15 cellular contexts compared by ENCODE assay signal in genomic region chrX:108148524-108148923, GRCh38. TPM values are rescaled to one million over a fixed set of nuclear protein-coding genes. Genes with fewer than 3 reads are reported as not detected.
A peak's percentile ranks its signal among the peaks of the same experiment; 100 is the strongest.
DNase-seq lines count a peak whose midpoint lies in the region; ATAC-seq and TF ChIP-seq lines count a peak whose summit lies in the region.
"Had no signal": no experiment of that assay in that cellular context is flagged by ENCODE, and none has a peak within 500 bp of the region (broad histone marks: within the 10 kb centered on the region; RNA-seq: fewer than 3 reads in every experiment).

No MANE protein-coding gene starts in this region.

- no peaks in the 10 kb centered on the region for H4K20me1 ChIP-seq in mammary epithelial cell (ENCODE audit: insufficient read depth, low read length)

- H3K79me2 ChIP-seq in mammary epithelial cell (ENCODE audit: insufficient read depth, low read length): no peaks in the 10 kb centered on the region

- no peak overlapping the region for H3K9ac ChIP-seq in mammary epithelial cell (ENCODE audit: insufficient read depth, low read length)

- peak in 1 of 2 donors; percentile 7 for DNase-seq in activated naive CD4-positive, alpha-beta T cell treated with anti-CD3 and anti-CD28 coated beads, Interleukin-2, amount 50 U/mL, for 72 hours (ENCODE audit: low spot score in 2 of 2)
- no peak for DNase-seq in activated naive CD4-positive, alpha-beta T cell treated with anti-CD3 and anti-CD28 coated beads, Interleukin-2, amount 50 U/mL, for 16 hours
- DNase-seq in mammary epithelial cell (no peak), NCI-H2029 treated with DMSO at 0.1 percent for 48 hours (lab: John Stamatoyannopoulos, UW) (no peak), cerebellum (ENCODE audit: low spot score) (no peak), NOMO-1 (lab: John Stamatoyannopoulos, UW; ENCODE audit: unreplicated experiment in 2 of 2) (no peak)
- DNase-seq: DMS79 treated with DMSO at 0.1 percent for 48 hours; endodermal cell; glutamatergic neuron; left ventricle myocardium superior; NCI-H1048; NK-92 treated with Interleukin-12 subunit alpha and Interleukin-12 subunit beta, amount 100 ng/mL, for 24 hours; stimulated activated CD4-positive, alpha-beta T cell treated with anti-CD3 and anti-CD28 coated beads, Interleukin-12 subunit alpha, Interleukin-12 subunit beta, amount 100 ng/mL, for 4 hours had no signal

- H3K4me2 ChIP-seq in mammary epithelial cell (ENCODE audit: insufficient read depth, low read depth, low read length): no peak overlapping the region

- H3K36me3 Mint-ChIP-seq in activated naive CD4-positive, alpha-beta T cell treated with anti-CD3 and anti-CD28 coated beads, Interleukin-2, amount 50 U/mL, for 72 hours: peaks cover 11 to 27% of the 10 kb centered on the region in 2 donors

- ATAC-seq in activated naive CD4-positive, alpha-beta T cell treated with anti-CD3 and anti-CD28 coated beads, Interleukin-2, amount 50 U/mL, for 72 hours: peak; percentile 90 to 98
- peak; percentile 77 for ATAC-seq in HG02678 (IDR thresholded peaks at IDR 0.05; ENCODE audit: unreplicated experiment)
- ATAC-seq in HG03460 (IDR thresholded peaks at IDR 0.05; ENCODE audit: unreplicated experiment): peak; percentile 81
- ATAC-seq: left ventricle myocardium superior had no signal

- no peak for TF ChIP-seq CTCF in mammary epithelial cell (conservative IDR thresholded peaks at IDR 0.05 in 1 of 2, IDR thresholded peaks at IDR 0.05 in 1 of 2; ENCODE audit: extremely low read depth in 1 of 2, insufficient read depth in 1 of 2, low read depth in 1 of 2, low read length in 2 of 2)

- in situ Hi-C loops in mammary epithelial cell (cut with MboI; ENCODE audit: low sequenced_read_pairs in 2 of 2): no loop called here

- no peaks in the 10 kb centered on the region for H3K9me3 Mint-ChIP-seq in activated naive CD4-positive, alpha-beta T cell treated with anti-CD3 and anti-CD28 coated beads, Interleukin-2, amount 50 U/mL, for 72 hours
- H3K9me3 Mint-ChIP-seq: endodermal cell had no signal

- H3K9me3 ChIP-seq in mammary epithelial cell (replicated peaks; ENCODE audit: insufficient read depth, low read length): no peaks in the 10 kb centered on the region

- H3K27ac Mint-ChIP-seq in activated naive CD4-positive, alpha-beta T cell treated with anti-CD3 and anti-CD28 coated beads, Interleukin-2, amount 50 U/mL, for 72 hours: peak overlapping the region; percentile 74 to 77
- H3K27ac Mint-ChIP-seq: endodermal cell had no signal

- dilution Hi-C loops in mammary epithelial cell (cut with HindIII; ENCODE audit: low sequenced_read_pairs): no loop called here

- no peaks in the 10 kb centered on the region for H3K4me1 ChIP-seq in mammary epithelial cell (ENCODE audit: insufficient read depth, low read length)

- intact Hi-C loops in mammary epithelial cell (cut with micrococcal nuclease): no loop called here

- H3K4me3 ChIP-seq in mammary epithelial cell (replicated peaks in 1 of 3; ENCODE audit: insufficient read depth in 1 of 3, low read depth in 2 of 3, low read length in 3 of 3): no peak overlapping the region

- H3K27ac ChIP-seq in mammary epithelial cell (ENCODE audit: insufficient read depth, low read depth, low read length): no peak overlapping the region

- CTCF ChIA-PET in mammary epithelial cell (lab: Charles Lee; ENCODE audit: low non-redundant PET): no interaction called here

- peaks cover 4% of the 10 kb centered on the region for H3K27me3 ChIP-seq in mammary epithelial cell (ENCODE audit: insufficient read depth, low read length)

- peaks cover under 1% of the 10 kb centered on the region for H3K36me3 ChIP-seq in mammary epithelial cell (ENCODE audit: insufficient read depth, low read length)

- no TSS peak for BruUV-seq in mammary epithelial cell (replicated peaks; lab: Mats Ljungman, UMichigan)

- H2AFZ ChIP-seq in mammary epithelial cell (ENCODE audit: low read depth, low read length): no peak overlapping the region

RNA-seq across cellular contexts. Expression of gene ATG4A, which starts 56.9 kb away (rescaled TPM):
- total RNA-seq in activated naive CD4-positive, alpha-beta T cell treated with anti-CD3 and anti-CD28 coated beads, Interleukin-2, amount 50 U/mL, for 72 hours: 10 to 100 TPM in 1 of 2 donors, 1 to 10 TPM in 1; 6.7 to 24.3 TPM
- total RNA-seq in mammary epithelial cell (10 to 100 TPM; 10.1 to 19.0 TPM), cerebellum (6.3 TPM)
- polyA plus RNA-seq in mammary epithelial cell: 10.6 TPM
- polyA minus RNA-seq in mammary epithelial cell: 8.3 TPM

RNA-seq across cellular contexts. Expression of gene PSMD10, which starts 57.2 kb away (rescaled TPM):
- 10 to 100 TPM; 36.9 to 59.4 TPM for total RNA-seq in activated naive CD4-positive, alpha-beta T cell treated with anti-CD3 and anti-CD28 coated beads, Interleukin-2, amount 50 U/mL, for 72 hours
- total RNA-seq in mammary epithelial cell (10 to 100 TPM; 44.3 to 69.0 TPM), cerebellum (53.2 TPM)
- polyA plus RNA-seq in mammary epithelial cell: 64.5 TPM
- 13.8 TPM for polyA minus RNA-seq in mammary epithelial cell
